In genomic region chr10:511101-511848, GRCh38 we compare ENCODE assay signal across 8 cellular contexts.
A peak's percentile ranks its signal among the peaks of the same experiment; 100 is the strongest.
DNase-seq lines count a peak whose midpoint lies in the region; ATAC-seq and TF ChIP-seq lines count a peak whose summit lies in the region.

No MANE protein-coding gene starts in this region.

- peak overlapping the region; percentile 62 for H3K27ac ChIP-seq in lower lobe of right lung

- peak; percentile 98 for TF ChIP-seq CTCF in lower lobe of right lung (IDR thresholded peaks at IDR 0.05)

- no peak overlapping the region for H3K4me3 Mint-ChIP-seq in activated CD4-positive, alpha-beta memory T cell treated with anti-CD3 and anti-CD28 coated beads, Interleukin-2, amount 10 ng/mL, durations not matched to agents 7 days and 5 days

- peaks cover 8% of the 10 kb centered on the region for H3K27me3 Mint-ChIP-seq in activated CD4-positive, alpha-beta memory T cell treated with anti-CD3 and anti-CD28 coated beads, Interleukin-2, amount 10 ng/mL, durations not matched to agents 7 days and 5 days

- H3K27me3 ChIP-seq in lower lobe of right lung (ENCODE audit: low read depth): no peaks in the 10 kb centered on the region

- peaks cover 19% of the 10 kb centered on the region for H3K4me1 ChIP-seq in lower lobe of right lung

- intact Hi-C loops in lower lobe of right lung (cut with DNase I): no loop called here

- H3K9me3 ChIP-seq in lower lobe of right lung: no peaks in the 10 kb centered on the region

- peaks cover 8% of the 10 kb centered on the region for H3K4me1 Mint-ChIP-seq in activated CD4-positive, alpha-beta memory T cell treated with anti-CD3 and anti-CD28 coated beads, Interleukin-2, amount 10 ng/mL, durations not matched to agents 7 days and 5 days

- no peak overlapping the region for H3K27ac Mint-ChIP-seq in activated CD4-positive, alpha-beta memory T cell treated with anti-CD3 and anti-CD28 coated beads, Interleukin-2, amount 10 ng/mL, durations not matched to agents 7 days and 5 days

- POLR2A ChIA-PET in activated CD4-positive, alpha-beta memory T cell treated with anti-CD3 and anti-CD28 coated beads, Interleukin-2, amount 10 ng/mL, durations not matched to agents 7 days and 5 days (lab: Charles Lee): no interaction called here

- H3K36me3 ChIP-seq in lower lobe of right lung: no peaks in the 10 kb centered on the region

- ATAC-seq in HG03159 (IDR thresholded peaks at IDR 0.05; ENCODE audit: unreplicated experiment) (peak; percentile 65), lower lobe of right lung (peak; percentile 93 to 94), GM18858 (IDR thresholded peaks at IDR 0.05; ENCODE audit: unreplicated experiment) (no peak)

- no peaks in the 10 kb centered on the region for H3K9me3 Mint-ChIP-seq in activated CD4-positive, alpha-beta memory T cell treated with anti-CD3 and anti-CD28 coated beads, Interleukin-2, amount 10 ng/mL, durations not matched to agents 7 days and 5 days

- DNase-seq in GM04503 (ENCODE audit: low read depth): peak; percentile 61
- DNase-seq in NCI-H69 (lab: John Stamatoyannopoulos, UW): peak; percentile 79
- peak; percentile 78 for DNase-seq in activated CD4-positive, alpha-beta memory T cell treated with anti-CD3 and anti-CD28 coated beads, Interleukin-2, amount 10 ng/mL, durations not matched to agents 7 days and 5 days
- DNase-seq in ecto neural progenitor cell (ENCODE audit: low spot score): peak; percentile 96
- peak; percentile 93 for DNase-seq in lower lobe of right lung
- peak; percentile 42 to 72 (median 56) for DNase-seq in stimulated activated CD4-positive, alpha-beta T cell treated with anti-CD3 and anti-CD28 coated beads, TNF-alpha, amount 100 ng/mL, for 1 hour (ENCODE audit: low read depth in 3 of 3, low spot score in 1 of 3)

- H3K36me3 Mint-ChIP-seq in activated CD4-positive, alpha-beta memory T cell treated with anti-CD3 and anti-CD28 coated beads, Interleukin-2, amount 10 ng/mL, durations not matched to agents 7 days and 5 days (ENCODE audit: low read depth): no peaks in the 10 kb centered on the region

- CTCF ChIA-PET in activated CD4-positive, alpha-beta memory T cell treated with anti-CD3 and anti-CD28 coated beads, Interleukin-2, amount 10 ng/mL, durations not matched to agents 7 days and 5 days (lab: Charles Lee): interaction anchor here (0.6 to 1.7 kb wide), 4 partner anchors 11 to 274 kb away, joined by 3 to 4 read pairs (median 4); no protein-coding TSS in a partner anchor

- H3K4me3 ChIP-seq in lower lobe of right lung: no peak overlapping the region
